1 cellular context compared by ENCODE assay signal in genomic region chr14:103401223-103402214, GRCh38.
TF ChIP-seq lines count a peak whose summit lies in the region.

No MANE protein-coding gene starts in this region.

TF ChIP-seq in H1, 55 proteins besides CTCF, POLR2A, EP300 and RAD21 (continued from another document):
- TF ChIP-seq ATF2 (IDR thresholded peaks at IDR 0.05; ENCODE audit: low read length) (no peak), KDM5A (IDR thresholded peaks at IDR 0.05; ENCODE audit: low read length) (no peak), TAF1 (IDR thresholded peaks at IDR 0.05; ENCODE audit: low read depth, low read length) (no peak), ZNF274 (IDR thresholded peaks at IDR 0.05; ENCODE audit: borderline replicate concordance, extremely low read depth, low read length) (no peak), CREB1 (IDR thresholded peaks at IDR 0.05) (no peak), E2F6 (IDR thresholded peaks at IDR 0.05) (no peak), GTF2F1 (IDR thresholded peaks at IDR 0.05; ENCODE audit: borderline replicate concordance, low read depth, low read length) (no peak), RNF2 (IDR thresholded peaks at IDR 0.05; ENCODE audit: borderline replicate concordance, low read depth, low read length, missing control alignments, poor library complexity, severe bottlenecking) (no peak), POLR2AphosphoS5 (IDR thresholded peaks at IDR 0.05; ENCODE audit: low read depth, low read length) (no peak), KDM1A (IDR thresholded peaks at IDR 0.05; ENCODE audit: borderline replicate concordance, low read length) (no peak), SIX5 (IDR thresholded peaks at IDR 0.05; ENCODE audit: low read depth, low read length) (no peak), SIN3A (conservative IDR thresholded peaks at IDR 0.05 in 1 of 2, IDR thresholded peaks at IDR 0.05 in 1 of 2; ENCODE audit: low read depth in 1 of 2, low read length in 2 of 2) (no peak), CTBP2 (IDR thresholded peaks at IDR 0.05; ENCODE audit: borderline replicate concordance, insufficient read depth, insufficient read length, low read length) (no peak), CEBPB (IDR thresholded peaks at IDR 0.05; ENCODE audit: low read depth, low read length) (no peak), BRCA1 (IDR thresholded peaks at IDR 0.05; ENCODE audit: low read depth, low read length) (no peak)
